8 cellular contexts compared by ENCODE assay signal in the genomic region with DNA sequence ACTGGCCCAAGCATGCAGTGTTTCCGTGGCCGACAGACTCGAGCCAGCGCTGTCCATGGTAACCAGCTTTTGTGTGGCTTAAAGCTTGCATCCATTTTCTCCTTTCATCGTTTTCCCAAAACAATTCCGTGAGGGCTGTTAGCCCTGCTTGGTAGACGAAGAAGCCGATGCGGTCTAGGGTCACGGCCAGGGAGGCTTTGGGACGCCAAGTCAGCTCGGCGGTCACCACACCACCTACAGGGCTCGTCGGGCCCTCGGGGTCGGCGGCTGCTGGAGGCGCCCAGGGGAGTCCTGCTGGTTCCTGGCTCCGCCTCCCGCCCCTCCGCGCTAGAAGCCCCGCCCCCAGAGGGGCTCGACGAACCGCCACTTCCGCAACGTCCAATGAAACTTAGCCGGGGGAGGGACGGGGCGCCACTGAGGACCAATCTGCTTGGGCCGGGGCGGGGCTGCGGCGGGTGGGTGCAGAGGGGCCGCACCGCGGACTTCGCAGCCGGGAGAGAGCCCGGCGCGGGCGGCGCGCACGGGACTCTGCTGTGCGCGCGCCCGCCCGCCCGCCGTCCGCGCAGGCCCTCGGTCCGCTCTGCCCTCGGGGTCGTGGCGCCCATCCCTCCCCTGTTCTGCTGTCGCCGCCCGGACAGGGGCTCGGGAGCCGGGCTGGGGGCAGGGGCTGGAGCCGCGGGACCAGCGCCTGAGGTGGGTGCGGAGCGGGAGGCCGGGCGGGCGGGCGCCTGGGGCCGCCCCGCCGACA. TPM values are rescaled to one million over a fixed set of nuclear protein-coding genes. Genes with fewer than 3 reads are reported as not detected.
A peak's percentile ranks its signal among the peaks of the same experiment; 100 is the strongest.
DNase-seq lines count a peak whose midpoint lies in the region; ATAC-seq and TF ChIP-seq lines count a peak whose summit lies in the region.

TIGD3 (plus strand) TSS at position 487 of the 748 bp plus-strand sequence. CDS start 1,058 bp downstream, outside the sequence.

- TF ChIP-seq CTCF in liver (IDR thresholded peaks at IDR 0.05; ENCODE audit: low read depth, low read length, missing input control), result no peak

- H3K27ac ChIP-seq in liver (ENCODE audit: low read depth in 1 of 2, low read length in 2 of 2), result peak within 1 kb of the TSS in 1 of 2 donors; percentile 7

- peak within 1 kb of the TSS; percentile 12 to 67 (median 67) for H3K4me3 ChIP-seq in liver (ENCODE audit: low read depth in 1 of 3, low read length in 3 of 3)

- no peaks in the 10 kb centered on the region for H3K9me3 ChIP-seq in liver (ENCODE audit: control insufficient read depth in 4 of 4, low read length in 3 of 4)

- H3K36me3 ChIP-seq in liver (ENCODE audit: control insufficient read depth in 4 of 4, insufficient read depth in 3 of 4, low read depth in 1 of 4, low read length in 3 of 4), result peaks cover 0 to 24% (median 19%) of the 10 kb centered on the region in 4 donors

- peak within 1 kb of the TSS; percentile 88 for H3K4me3 Mint-ChIP-seq in dendritic cell treated with granulocyte-macrophage colony-stimulating factor and Interleukin-4, amounts not matched to agents 40 ng/mL and 50 ng/mL, for 4 days

- no peaks in the 10 kb centered on the region for H3K9me3 Mint-ChIP-seq in dendritic cell treated with granulocyte-macrophage colony-stimulating factor and Interleukin-4, amounts not matched to agents 40 ng/mL and 50 ng/mL, for 4 days

- no peaks in the 10 kb centered on the region for H3K27me3 ChIP-seq in liver (ENCODE audit: control insufficient read depth in 4 of 4, insufficient read depth in 4 of 4, low read length in 3 of 4)

- ATAC-seq in GM19372 (IDR thresholded peaks at IDR 0.05; ENCODE audit: low read depth, unreplicated experiment) (peak; percentile 88), HG03520 (IDR thresholded peaks at IDR 0.05; ENCODE audit: unreplicated experiment) (peak; percentile 77)

- peaks cover 37% of the 10 kb centered on the region for H3K4me1 Mint-ChIP-seq in dendritic cell treated with granulocyte-macrophage colony-stimulating factor and Interleukin-4, amounts not matched to agents 40 ng/mL and 50 ng/mL, for 4 days (ENCODE audit: low read depth)

- intact Hi-C loops in dendritic cell treated with granulocyte-macrophage colony-stimulating factor and Interleukin-4, amounts not matched to agents 40 ng/mL and 50 ng/mL, for 4 days (cut with micrococcal nuclease), result no loop called here

- peaks cover 25% of the 10 kb centered on the region for H3K27me3 Mint-ChIP-seq in dendritic cell treated with granulocyte-macrophage colony-stimulating factor and Interleukin-4, amounts not matched to agents 40 ng/mL and 50 ng/mL, for 4 days

- H3K27ac Mint-ChIP-seq in dendritic cell treated with granulocyte-macrophage colony-stimulating factor and Interleukin-4, amounts not matched to agents 40 ng/mL and 50 ng/mL, for 4 days, result peak within 1 kb of the TSS; percentile 76

- TF ChIP-seq RAD21 in liver (IDR thresholded peaks at IDR 0.05), result no peak

- WGBS in liver, result 1% methylated on average over 79 of the region's 79 CpGs

- H3K4me1 ChIP-seq in liver (ENCODE audit: control insufficient read depth in 4 of 4, insufficient read depth in 4 of 4, low read length in 3 of 4), result peaks cover 3 to 31% (median 19%) of the 10 kb centered on the region in 4 donors

- peaks cover 35% of the 10 kb centered on the region for H3K36me3 Mint-ChIP-seq in dendritic cell treated with granulocyte-macrophage colony-stimulating factor and Interleukin-4, amounts not matched to agents 40 ng/mL and 50 ng/mL, for 4 days (ENCODE audit: low read depth)

- DNase-seq in C1 segment of cervical spinal cord (lab: John Stamatoyannopoulos, UW) (peak; percentile 57 to 96 (median 91)), NCI-H69 (lab: John Stamatoyannopoulos, UW) (peak; percentile 99)
- DNase-seq in activated CD4-positive, alpha-beta T cell treated with anti-CD3 and anti-CD28 coated beads, Interleukin-2, amount 50 U/mL, for 1 hour, result peak; percentile 97
- peak; percentile 96 for DNase-seq in stimulated activated CD4-positive, alpha-beta T cell treated with anti-CD3 and anti-CD28 coated beads, Interleukin-2, amount 100 ng/mL, for 48 hours

- H3K9ac ChIP-seq in liver (ENCODE audit: low read depth in 1 of 2, low read length in 2 of 2), result no peak within 1 kb of the TSS

TF ChIP-seq in liver, 16 proteins besides CTCF, POLR2A, EP300 and RAD21:
- TF ChIP-seq, protein P1, sequence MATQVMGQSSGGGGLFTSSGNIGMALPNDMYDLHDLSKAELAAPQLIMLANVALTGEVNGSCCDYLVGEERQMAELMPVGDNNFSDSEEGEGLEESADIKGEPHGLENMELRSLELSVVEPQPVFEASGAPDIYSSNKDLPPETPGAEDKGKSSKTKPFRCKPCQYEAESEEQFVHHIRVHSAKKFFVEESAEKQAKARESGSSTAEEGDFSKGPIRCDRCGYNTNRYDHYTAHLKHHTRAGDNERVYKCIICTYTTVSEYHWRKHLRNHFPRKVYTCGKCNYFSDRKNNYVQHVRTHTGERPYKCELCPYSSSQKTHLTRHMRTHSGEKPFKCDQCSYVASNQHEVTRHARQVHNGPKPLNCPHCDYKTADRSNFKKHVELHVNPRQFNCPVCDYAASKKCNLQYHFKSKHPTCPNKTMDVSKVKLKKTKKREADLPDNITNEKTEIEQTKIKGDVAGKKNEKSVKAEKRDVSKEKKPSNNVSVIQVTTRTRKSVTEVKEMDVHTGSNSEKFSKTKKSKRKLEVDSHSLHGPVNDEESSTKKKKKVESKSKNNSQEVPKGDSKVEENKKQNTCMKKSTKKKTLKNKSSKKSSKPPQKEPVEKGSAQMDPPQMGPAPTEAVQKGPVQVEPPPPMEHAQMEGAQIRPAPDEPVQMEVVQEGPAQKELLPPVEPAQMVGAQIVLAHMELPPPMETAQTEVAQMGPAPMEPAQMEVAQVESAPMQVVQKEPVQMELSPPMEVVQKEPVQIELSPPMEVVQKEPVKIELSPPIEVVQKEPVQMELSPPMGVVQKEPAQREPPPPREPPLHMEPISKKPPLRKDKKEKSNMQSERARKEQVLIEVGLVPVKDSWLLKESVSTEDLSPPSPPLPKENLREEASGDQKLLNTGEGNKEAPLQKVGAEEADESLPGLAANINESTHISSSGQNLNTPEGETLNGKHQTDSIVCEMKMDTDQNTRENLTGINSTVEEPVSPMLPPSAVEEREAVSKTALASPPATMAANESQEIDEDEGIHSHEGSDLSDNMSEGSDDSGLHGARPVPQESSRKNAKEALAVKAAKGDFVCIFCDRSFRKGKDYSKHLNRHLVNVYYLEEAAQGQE (IDR thresholded peaks at IDR 0.05), result peak; percentile 97
- TF ChIP-seq JUND (IDR thresholded peaks at IDR 0.05) (no peak), SP1 (IDR thresholded peaks at IDR 0.05) (peak; percentile 55), GABPA (IDR thresholded peaks at IDR 0.05 in 1 of 2, conservative IDR thresholded peaks at IDR 0.05 in 1 of 2) (peak in 1 of 2 donors; percentile 12), YY1 (IDR thresholded peaks at IDR 0.05) (peak; percentile 56)

RNA-seq across cellular contexts. Expression of gene TIGD3, which starts in this region (rescaled TPM):
- total RNA-seq in liver, result under 1 TPM; 0.17 to 0.33 TPM
- under 1 TPM in 1 of 2 donors, not detected in 1; 0.08 TPM for polyA plus RNA-seq in liver
